ENCODE assay signal across 8 cellular contexts in genomic region chr2:159516241-159516758, GRCh38.
A peak's percentile ranks its signal among the peaks of the same experiment; 100 is the strongest.
DNase-seq lines count a peak whose midpoint lies in the region; ATAC-seq and TF ChIP-seq lines count a peak whose summit lies in the region.

No MANE protein-coding gene starts in this region.

- H3K9me3 ChIP-seq in HUES64 (ENCODE audit: insufficient read depth, low read depth, low read length) (no peaks in the 10 kb centered on the region), OCI-LY3 (ENCODE audit: insufficient read depth, low read length) (no peaks in the 10 kb centered on the region), stomach smooth muscle (ENCODE audit: control insufficient read depth in 2 of 2, low read length in 2 of 2) (no peaks in the 10 kb centered on the region)

- DNase-seq in activated CD4-positive, CD25-positive, alpha-beta regulatory T cell treated with anti-CD3 and anti-CD28 coated beads, Interleukin-2, amount 50 U/mL, for 72 hours: no peak
- peak in 2 of 61 donors; percentile 2 to 35 for DNase-seq in caudate nucleus (lab: John Stamatoyannopoulos, UW)
- DNase-seq in left colon: no peak

- no peaks in the 10 kb centered on the region for H4K20me1 ChIP-seq in OCI-LY3 (ENCODE audit: insufficient read depth, low read length)

- intact Hi-C loops in left colon (cut with DNase I, micrococcal nuclease): no loop called here

- H3K9ac ChIP-seq in HUES64 (ENCODE audit: low read depth, low read length): 0 out of 2 replicates have a peak overlapping the region, but pooled peaks have one; percentile 14
- H3K9ac ChIP-seq in OCI-LY3 (ENCODE audit: low read length): peak overlapping the region; percentile 56
- peak overlapping the region; percentile 3 to 21 for H3K9ac ChIP-seq in stomach smooth muscle (ENCODE audit: low read length in 2 of 2)

- H3K4me2 ChIP-seq in OCI-LY3 (ENCODE audit: low read length): peak overlapping the region; percentile 64

- ATAC-seq in activated CD4-positive, CD25-positive, alpha-beta regulatory T cell treated with anti-CD3 and anti-CD28 coated beads, Interleukin-2, amount 50 U/mL, for 24 hours: peak; percentile 89 to 92
- ATAC-seq in GM21619 (IDR thresholded peaks at IDR 0.05; ENCODE audit: unreplicated experiment) (peak; percentile 91), left colon (peak; percentile 96)

- H3K79me2 ChIP-seq in OCI-LY3 (ENCODE audit: low read length): no peaks in the 10 kb centered on the region

- 25% methylated on average over 6 of the region's 6 CpGs for WGBS in HUES64

- H3K36me3 ChIP-seq in HUES64 (ENCODE audit: insufficient read depth, low read length) (no peaks in the 10 kb centered on the region), OCI-LY3 (replicated peaks; ENCODE audit: low read depth, low read length) (no peaks in the 10 kb centered on the region), stomach smooth muscle (ENCODE audit: control insufficient read depth in 2 of 2, insufficient read depth in 2 of 2, low read length in 2 of 2) (no peaks in the 10 kb centered on the region)

- no peak for TF ChIP-seq CTCF in OCI-LY3 (IDR thresholded peaks at IDR 0.05; ENCODE audit: low read depth, low read length)

- H3K4me1 ChIP-seq in HUES64 (ENCODE audit: insufficient read depth, low read length) (peaks cover 35% of the 10 kb centered on the region), OCI-LY3 (ENCODE audit: low read length) (peaks cover 10% of the 10 kb centered on the region), stomach smooth muscle (ENCODE audit: control insufficient read depth, insufficient read depth, low read length) (no peaks in the 10 kb centered on the region)

- H3K27me3 ChIP-seq in HUES64 (ENCODE audit: insufficient read depth, low read length) (no peaks in the 10 kb centered on the region), OCI-LY3 (ENCODE audit: low read depth, low read length) (no peaks in the 10 kb centered on the region), stomach smooth muscle (ENCODE audit: control insufficient read depth in 1 of 2, insufficient read depth in 2 of 2, low read length in 2 of 2) (no peaks in the 10 kb centered on the region)

- peak overlapping the region; percentile 58 for H3K27ac ChIP-seq in HUES64 (ENCODE audit: low read depth, low read length)
- H3K27ac ChIP-seq in OCI-LY3 (ENCODE audit: low read length): peak overlapping the region; percentile 1; the same call in 1 of the 2 replicates
- peak overlapping the region; percentile 69 for H3K27ac ChIP-seq in caudate nucleus (ENCODE audit: low read depth, low read length)
- H3K27ac ChIP-seq in stomach smooth muscle (ENCODE audit: low read length): no peak overlapping the region

- H2AFZ ChIP-seq in OCI-LY3 (ENCODE audit: low read depth, low read length): peak overlapping the region; percentile 87

- H3K4me3 ChIP-seq in HUES64 (ENCODE audit: low read length): peak overlapping the region; percentile 32
- H3K4me3 ChIP-seq in OCI-LY3 (ENCODE audit: low read length): peak overlapping the region; percentile 69
- H3K4me3 ChIP-seq in stomach smooth muscle (ENCODE audit: low read length in 2 of 2): peak overlapping the region; percentile 57 to 62
